Comparison of ENCODE assay signal across 8 cellular contexts in genomic region chr15:76310470-76311070, GRCh38. TPM values are rescaled to one million over a fixed set of nuclear protein-coding genes. Genes with fewer than 3 reads are reported as not detected.
DNase-seq lines count a peak whose midpoint lies in the region; ATAC-seq and TF ChIP-seq lines count a peak whose summit lies in the region.

No MANE protein-coding gene starts in this region.

- POLR2A ChIA-PET in PC-3 (lab: Charles Lee; ENCODE audit: unreplicated experiment): interaction anchor here (0.6 kb wide), 1 partner anchor 27 kb away, joined by 3 read pairs; no protein-coding TSS in a partner anchor

- H3K4me1 ChIP-seq in PC-3 (ENCODE audit: insufficient read depth, low read length): peaks cover 45% of the 10 kb centered on the region

- no peaks in the 10 kb centered on the region for H3K27me3 Mint-ChIP-seq in type B pancreatic cell

- peaks cover 35% of the 10 kb centered on the region for H3K4me1 Mint-ChIP-seq in type B pancreatic cell (ENCODE audit: unreplicated experiment)

- no peaks in the 10 kb centered on the region for H3K9me2 ChIP-seq in PC-3 (replicated peaks; ENCODE audit: low read length)

- H3K36me3 Mint-ChIP-seq in type B pancreatic cell: peaks cover 18% of the 10 kb centered on the region

- peak overlapping the region; percentile 79 for H3K27ac Mint-ChIP-seq in type B pancreatic cell

- peaks cover 11% of the 10 kb centered on the region for H3F3A ChIP-seq in PC-3 (ENCODE audit: low read length, unreplicated experiment)

- peaks cover 57% of the 10 kb centered on the region for H3K79me2 ChIP-seq in PC-3 (ENCODE audit: low read length)

- H3K9ac ChIP-seq in PC-3 (ENCODE audit: low read length): peak overlapping the region; percentile 94

- BruUV-seq in PC-3 (replicated peaks; lab: Mats Ljungman, UMichigan): TSS peak; percentile 55

- DNase-seq in PC-3 (peak; percentile 3), choroid plexus epithelial cell (ENCODE audit: low read depth) (peak; percentile 18), lung microvascular endothelial cell (ENCODE audit: low read depth in 2 of 2) (peak; percentile 21 to 43), type B pancreatic cell (ENCODE audit: extremely low spot score, unreplicated experiment) (no peak), DMS114 treated with DMSO at 0.1 percent for 48 hours (lab: John Stamatoyannopoulos, UW; ENCODE audit: unreplicated experiment) (no peak), midbrain (lab: John Stamatoyannopoulos, UW) (no peak)

- H3K9me3 ChIP-seq in PC-3 (ENCODE audit: low read length): no peaks in the 10 kb centered on the region

- no peaks in the 10 kb centered on the region for H3K27me3 ChIP-seq in PC-3 (ENCODE audit: low read length)

- intact Hi-C loops in PC-3 (cut with micrococcal nuclease): no loop called here

- peak overlapping the region; percentile 79 for H3K4me3 ChIP-seq in GM08714 (ENCODE audit: low read length)
- H3K4me3 ChIP-seq in PC-3 (ENCODE audit: low read length): peak overlapping the region; percentile 83
- peak overlapping the region; percentile 95 for H3K4me3 ChIP-seq in choroid plexus epithelial cell (ENCODE audit: low read depth, low read length)

- TF ChIP-seq CTCF in PC-3 (conservative IDR thresholded peaks at IDR 0.05; ENCODE audit: low read depth, low read length): no peak
- no peak for TF ChIP-seq CTCF in choroid plexus epithelial cell (conservative IDR thresholded peaks at IDR 0.05; ENCODE audit: low read depth, low read length)
- no peak for TF ChIP-seq CTCF in type B pancreatic cell (conservative IDR thresholded peaks at IDR 0.05)

- H3K36me3 ChIP-seq in PC-3 (ENCODE audit: low read depth, low read length): no peaks in the 10 kb centered on the region

- peak overlapping the region; percentile 96 for H3K27ac ChIP-seq in PC-3 (ENCODE audit: low read length)

- ATAC-seq in HG02571 (IDR thresholded peaks at IDR 0.05; ENCODE audit: unreplicated experiment) (peak; percentile 21), PC-3 (no peak)

- H4K20me1 ChIP-seq in PC-3 (ENCODE audit: low read length): peaks cover 4% of the 10 kb centered on the region; the same call in 1 of the 2 replicates

- H3K9me3 Mint-ChIP-seq in type B pancreatic cell: peaks cover 6% of the 10 kb centered on the region

- H3K4me2 ChIP-seq in PC-3 (ENCODE audit: low read length): peak overlapping the region; percentile 97

- peak overlapping the region; percentile 93 for H3K4me3 Mint-ChIP-seq in type B pancreatic cell

- CTCF ChIA-PET in PC-3 (lab: Charles Lee): no interaction called here

- peak overlapping the region; percentile 56 for H2AFZ ChIP-seq in PC-3 (ENCODE audit: low read length)

RNA-seq across cellular contexts. Expression of gene ETFA, which starts 0.7 kb away (rescaled TPM):
- total RNA-seq in PC-3 (2014; rRNA removed) (128 and 160 TPM in 2 replicates), lung microvascular endothelial cell (131 and 158 TPM in 2 replicates), type B pancreatic cell (ENCODE audit: low replicate concordance) (135 and 149 TPM in 2 replicates)

RNA-seq across cellular contexts. Expression of gene ISL2, which starts 26.0 kb away (rescaled TPM):
- total RNA-seq in PC-3 (2014; rRNA removed) (3.6 and 6.3 TPM in 2 replicates), lung microvascular endothelial cell (0.40 and 0.65 TPM in 2 replicates), type B pancreatic cell (ENCODE audit: low replicate concordance) (1.2 and 4.5 TPM in 2 replicates)

Comparison
In these comparisons a context has a peak if more than half of its experiments do, and no peak if none do; other contexts are left out.
1. DNase-seq: peak in PC-3 (single experiment), choroid plexus epithelial cell (single experiment) and lung microvascular endothelial cell (2 of 2); none in type B pancreatic cell (single experiment), DMS114 treated with DMSO at 0.1 percent for 48 hours (single experiment) and midbrain (single experiment).
2. Peak in every context shown above with its lines, with median percentiles within 50 percentile points of each other: H3K4me3 ChIP-seq.